9 cellular contexts compared by ENCODE assay signal in genomic region chr15:33007295-33007855, GRCh38.
DNase-seq lines count a peak whose midpoint lies in the region; ATAC-seq, FAIRE-seq and TF ChIP-seq lines count a peak whose summit lies in the region.
"Had no signal": no experiment of that assay in that cellular context is flagged by ENCODE, and none has a peak within 500 bp of the region (broad histone marks: within the 10 kb centered on the region; RNA-seq: fewer than 3 reads in every experiment).

No MANE protein-coding gene starts in this region.

- H3K4me1 ChIP-seq in KMS-11 (ENCODE audit: low read depth, poor library complexity, severe bottlenecking) (peaks cover 58% of the 10 kb centered on the region), HepG2 (ENCODE audit: insufficient read depth, low read length) (no peaks in the 10 kb centered on the region), thyroid gland (peaks cover 12 to 14% of the 10 kb centered on the region in 2 donors), tibial artery (peaks cover 0 to 19% (median 5%) of the 10 kb centered on the region in 4 donors)

- H3K27ac ChIP-seq in KMS-11 (peak overlapping the region; percentile 91), HepG2 (ENCODE audit: extremely low read length, insufficient read depth, low read length) (no peak overlapping the region), thyroid gland (no peak overlapping the region), tibial artery (no peak overlapping the region)

- H3K4me3 ChIP-seq in BJ (ENCODE audit: low read depth, low read length) (no peak overlapping the region), KMS-11 (IDR thresholded peaks at IDR 0.05; ENCODE audit: insufficient read depth, low read depth, low read length) (no peak overlapping the region), cardiac fibroblast (replicated peaks in 1 of 2; ENCODE audit: low read depth in 2 of 2, low read length in 2 of 2) (no peak overlapping the region), HepG2 (replicated peaks in 1 of 3; ENCODE audit: insufficient read depth in 1 of 3, low read depth in 2 of 3, low read length in 3 of 3) (no peak overlapping the region), thyroid gland (replicated peaks in 1 of 3) (no peak overlapping the region), tibial artery (no peak overlapping the region)

- FAIRE-seq in HepG2 (lab: Jason Lieb, UNC): peak; percentile 65

- TF ChIP-seq EP300 in HepG2 (IDR thresholded peaks at IDR 0.05; ENCODE audit: low read depth in 2 of 2, low read length in 2 of 2) (no peak), HepG2 (CRISPR knock-in tag; IDR thresholded peaks at IDR 0.05; ENCODE audit: borderline replicate concordance) (no peak)

- H2AFZ ChIP-seq in KMS-11 (ENCODE audit: low read depth): no peak overlapping the region
- H2AFZ ChIP-seq in HepG2 (ENCODE audit: low read length): no peak overlapping the region

- H3K79me2 ChIP-seq in KMS-11 (ENCODE audit: insufficient read depth, low read depth) (no peaks in the 10 kb centered on the region), HepG2 (ENCODE audit: insufficient read depth, low read length) (no peaks in the 10 kb centered on the region)

- H3K27me3 ChIP-seq in BJ (ENCODE audit: control insufficient read depth, insufficient read depth, low read length) (no peaks in the 10 kb centered on the region), KMS-11 (ENCODE audit: insufficient read depth, low read depth) (no peaks in the 10 kb centered on the region), HepG2 (ENCODE audit: control insufficient read depth in 1 of 2, insufficient read depth in 2 of 2, low read length in 2 of 2) (no peaks in the 10 kb centered on the region), thyroid gland (no peaks in the 10 kb centered on the region), tibial artery (no peaks in the 10 kb centered on the region)

- H3K36me3 ChIP-seq in BJ (ENCODE audit: control insufficient read depth, insufficient read depth, low read length) (no peaks in the 10 kb centered on the region), KMS-11 (ENCODE audit: insufficient read depth) (no peaks in the 10 kb centered on the region), HepG2 (replicated peaks in 1 of 2; ENCODE audit: control insufficient read depth in 1 of 2, insufficient read depth in 2 of 2, low read length in 2 of 2) (no peaks in the 10 kb centered on the region), thyroid gland (no peaks in the 10 kb centered on the region), tibial artery (no peaks in the 10 kb centered on the region)

- peak overlapping the region; percentile 98 for H3K4me2 ChIP-seq in KMS-11
- H3K4me2 ChIP-seq in HepG2 (ENCODE audit: low read depth, low read length): no peak overlapping the region

- in situ Hi-C loops in HepG2 (cut with HindIII; ENCODE audit: extremely low pct_ligation_motif_present, low pct_unique_long_range_greater_than_20kb): no loop called here

- H4K20me1 ChIP-seq in KMS-11 (ENCODE audit: insufficient read depth) (no peaks in the 10 kb centered on the region), HepG2 (ENCODE audit: insufficient read depth, low read length) (no peaks in the 10 kb centered on the region)

- intact Hi-C loops in HepG2 (cut with micrococcal nuclease; ENCODE audit: unreplicated experiment) (loop anchor here (5.0 kb wide), 1 partner anchor 125 kb away; no protein-coding TSS in a partner anchor), thyroid gland (cut with DNase I) (no loop called here), tibial artery (cut with DNase I; ENCODE audit: low total_unique reads) (no loop called here)

- POLR2A ChIA-PET in BJ (lab: Charles Lee): no interaction called here
- POLR2A ChIA-PET in HepG2 (lab: Yijun Ruan, JAX): no interaction called here

- H3K9me3 ChIP-seq in HepG2 (ENCODE audit: low read length): no peaks in the 10 kb centered on the region
- no peaks in the 10 kb centered on the region for H3K9me3 ChIP-seq in thyroid gland
- H3K9me3 ChIP-seq in tibial artery: no peaks in the 10 kb centered on the region

- TF ChIP-seq RAD21 in HepG2 (CRISPR knock-in tag; IDR thresholded peaks at IDR 0.05): no peak

- no TSS peak for BruUV-seq in HepG2 (replicated peaks; lab: Mats Ljungman, UMichigan)

- DNase-seq in BJ (ENCODE audit: low read depth) (no peak), cardiac fibroblast (ENCODE audit: low read depth in 2 of 2) (peak; percentile 59 to 70), HepG2 (ENCODE audit: low spot score) (no peak), thyroid gland (no peak), tibial artery (no peak), NCI-H187 (lab: John Stamatoyannopoulos, UW) (no peak)
- DNase-seq in activated CD4-positive, alpha-beta T cell treated with anti-CD3 and anti-CD28 coated beads for 48 hours: no peak
- DNase-seq: activated effector memory CD4-positive, alpha-beta T cell treated with Interleukin-2 at 50 U/mL for 16 hours had no signal

- H3K9ac ChIP-seq in KMS-11 (peak overlapping the region; percentile 50; the same call in 1 of the 2 replicates), HepG2 (ENCODE audit: insufficient read depth, low read depth, low read length) (no peak overlapping the region)

- TF ChIP-seq CTCF in BJ (IDR thresholded peaks at IDR 0.05; ENCODE audit: insufficient read depth, low read depth, low read length) (peak; percentile 31), KMS-11 (conservative IDR thresholded peaks at IDR 0.05; ENCODE audit: low read depth, low read length) (no peak), cardiac fibroblast (IDR thresholded peaks at IDR 0.05; ENCODE audit: low read depth, low read length) (peak; percentile 21), HepG2 (CRISPR knock-in tag; IDR thresholded peaks at IDR 0.05) (no peak), thyroid gland (IDR thresholded peaks at IDR 0.05) (peak in 3 of 6 experiments; percentile 14 to 27 (median 27)), tibial artery (IDR thresholded peaks at IDR 0.05) (no peak)

- WGBS in HepG2 (ENCODE audit: low lambda C conversion rate): 58% methylated on average over 4 of the region's 4 CpGs
- WGBS in thyroid gland, 2 donors: 38 to 42% methylated on average over 4 of the region's 4 CpGs

- ATAC-seq in HepG2: no peak

- CTCF ChIA-PET in BJ (lab: Yijun Ruan, JAX) (interaction anchor here (1.3 to 1.7 kb wide), 2 partner anchors 12 to 125 kb away, joined by 5 to 6 read pairs; no protein-coding TSS in a partner anchor), HepG2 (lab: Yijun Ruan, JAX; ENCODE audit: low intra/inter-chr PET ratio, low total read pairs) (no interaction called here)

- TF ChIP-seq POLR2A in HepG2 (IDR thresholded peaks at IDR 0.05; ENCODE audit: insufficient read depth in 1 of 2, low read depth in 2 of 2, low read length in 2 of 2): no peak
- TF ChIP-seq POLR2A in thyroid gland (IDR thresholded peaks at IDR 0.05): no peak

TF ChIP-seq in HepG2, 621 proteins besides CTCF, POLR2A, EP300 and RAD21 (continues in another document):
- TF ChIP-seq ARNTL (CRISPR knock-in tag; IDR thresholded peaks at IDR 0.05): no peak
- no peak for TF ChIP-seq KDM4B (CRISPR knock-in tag; IDR thresholded peaks at IDR 0.05)
- no peak for TF ChIP-seq TFAP4 (IDR thresholded peaks at IDR 0.05; ENCODE audit: borderline replicate concordance, low read depth)
- TF ChIP-seq NFAT5 (CRISPR knock-in tag; IDR thresholded peaks at IDR 0.05): no peak
- no peak for TF ChIP-seq MBNL3 (CRISPR knock-in tag; conservative IDR thresholded peaks at IDR 0.05)
- no peak for TF ChIP-seq DR1 (CRISPR knock-in tag; IDR thresholded peaks at IDR 0.05)
- TF ChIP-seq ZNF570 (CRISPR knock-in tag; IDR thresholded peaks at IDR 0.05; ENCODE audit: borderline replicate concordance): no peak
- TF ChIP-seq POLR2AphosphoS5 (IDR thresholded peaks at IDR 0.05; ENCODE audit: low read depth, low read length): no peak

Comparison
In these comparisons a context has a peak if more than half of its experiments do, and no peak if none do; other contexts are left out.
1. DNase-seq: peak in cardiac fibroblast (2 of 2); none in BJ (single experiment), HepG2 (single experiment), thyroid gland (0 of 2), tibial artery (0 of 2), NCI-H187 (0 of 2) and activated CD4-positive, alpha-beta T cell treated with anti-CD3 and anti-CD28 coated beads for 48 hours (single experiment).
2. CTCF ChIP-seq: peak in BJ (single experiment) and cardiac fibroblast (single experiment); none in KMS-11 (single experiment), HepG2 (single experiment) and tibial artery (0 of 2).